ENCODE assay signal across 23 cellular contexts in genomic region chr3:127645371-127646015, GRCh38.
"Had no signal": no experiment of that assay in that cellular context is flagged by ENCODE, and none has a peak within 500 bp of the region (broad histone marks: within the 10 kb centered on the region; RNA-seq: fewer than 3 reads in every experiment).

No MANE protein-coding gene starts in this region.

- ATAC-seq: esophagus mucosa; gastrocnemius medialis; left lung; naive thymus-derived CD4-positive, alpha-beta T cell; psoas muscle; stimulated activated effector memory CD8-positive, alpha-beta T cell treated with anti-CD3 and anti-CD28 coated beads, Interleukin-12 subunit alpha, Interleukin-12 subunit beta, amount 100 ng/mL, for 72 hours; upper lobe of right lung had no signal

- H3K4me1 ChIP-seq: gastrocnemius medialis, left lung, psoas muscle, sigmoid colon, suprapubic skin, transverse colon, upper lobe of right lung, uterus had no signal

- H3K9me3 ChIP-seq: gastrocnemius medialis, left lung, psoas muscle, sigmoid colon, suprapubic skin, transverse colon, upper lobe of right lung, uterus had no signal

- H3K36me3 ChIP-seq: gastrocnemius medialis, left lung, sigmoid colon, suprapubic skin, transverse colon, upper lobe of right lung, uterus had no signal

- H3K4me3 ChIP-seq: dorsolateral prefrontal cortex, gastrocnemius medialis, left lung, psoas muscle, sigmoid colon, suprapubic skin, transverse colon, upper lobe of right lung, uterus had no signal

- DNase-seq: dorsolateral prefrontal cortex; effector CD4-positive, alpha-beta T cell; foreskin fibroblast; gastrocnemius medialis; head of caudate nucleus; left lung; mesenchymal stem cell; midbrain; naive thymus-derived CD4-positive, alpha-beta T cell; nephron progenitor cell; nucleus accumbens; psoas muscle; right cardiac atrium; stimulated activated CD4-positive, alpha-beta T cell treated with anti-CD3 and anti-CD28 coated beads, Interleukin-2, amount 100 ng/mL, for 24 hours; stimulated activated CD4-positive, alpha-beta T cell treated with anti-CD3 and anti-CD28 coated beads, Interleukin-4, amount 100 ng/mL, for 24 hours; transverse colon; upper lobe of right lung; uterus had no signal

- H3K27me3 ChIP-seq: dorsolateral prefrontal cortex, gastrocnemius medialis, left lung, sigmoid colon, suprapubic skin, transverse colon, upper lobe of right lung, uterus had no signal

- H3K27ac ChIP-seq: dorsolateral prefrontal cortex, epithelial cell of prostate, gastrocnemius medialis, left lung, psoas muscle, sigmoid colon, suprapubic skin, transverse colon, upper lobe of right lung, uterus had no signal
